8 cellular contexts compared by ENCODE assay signal in genomic region chr1:155192346-155193274, GRCh38. TPM values are rescaled to one million over a fixed set of nuclear protein-coding genes. Genes with fewer than 3 reads are reported as not detected.
DNase-seq lines count a peak whose midpoint lies in the region; ATAC-seq and TF ChIP-seq lines count a peak whose summit lies in the region.

No MANE protein-coding gene starts in this region.

- intact Hi-C loops in tibial artery (cut with DNase I; ENCODE audit: low total_unique reads): no loop called here

- peaks cover 22% of the 10 kb centered on the region for H3K4me1 ChIP-seq in mesodermal cell (ENCODE audit: control insufficient read depth, insufficient read depth, low read length, poor library complexity, severe bottlenecking)
- H3K4me1 ChIP-seq in tibial artery: peaks cover 0 to 38% (median 28%) of the 10 kb centered on the region in 4 donors

- DNase-seq in activated CD4-positive, CD25-positive, alpha-beta regulatory T cell treated with anti-CD3 and anti-CD28 coated beads, Interleukin-2, amount 50 U/mL, for 72 hours: peak; percentile 48
- DNase-seq in OCI-M1 (lab: John Stamatoyannopoulos, UW) (peak; percentile 96), choroid plexus epithelial cell (ENCODE audit: low read depth) (no peak), tibial artery (no peak)

- no peak for ATAC-seq in activated CD4-positive, CD25-positive, alpha-beta regulatory T cell treated with anti-CD3 and anti-CD28 coated beads, Interleukin-2, amount 50 U/mL, for 24 hours
- ATAC-seq in HG03521 (IDR thresholded peaks at IDR 0.05; ENCODE audit: unreplicated experiment) (no peak), GM18907 (IDR thresholded peaks at IDR 0.05; ENCODE audit: unreplicated experiment) (no peak)

- WGBS in mesodermal cell (ENCODE audit: insufficient coverage in 2 of 2), 2 experiments: 43 to 100% methylated on average over 1 to 3 of the region's 20 CpGs

- H3K36me3 ChIP-seq in mesodermal cell (ENCODE audit: control insufficient read depth, insufficient read depth, low read length) (peaks cover 15% of the 10 kb centered on the region), tibial artery (peaks cover 0 to 11% (median 4%) of the 10 kb centered on the region in 3 donors)

- no peak for TF ChIP-seq CTCF in choroid plexus epithelial cell (conservative IDR thresholded peaks at IDR 0.05; ENCODE audit: low read depth, low read length)
- no peak for TF ChIP-seq CTCF in tibial artery (IDR thresholded peaks at IDR 0.05)

- H3K4me3 ChIP-seq in choroid plexus epithelial cell (ENCODE audit: low read depth, low read length) (peak overlapping the region; percentile 70), mesodermal cell (ENCODE audit: extremely low read depth, insufficient read depth, low read length, poor library complexity, severe bottlenecking) (peak overlapping the region; percentile 51), tibial artery (peak overlapping the region; percentile 54 to 77)

- H3K27ac ChIP-seq in mesodermal cell (ENCODE audit: low read depth, low read length, severe bottlenecking) (peak overlapping the region; percentile 95), tibial artery (peak overlapping the region; percentile 82 to 83)

- H3K27me3 ChIP-seq in tibial artery: no peaks in the 10 kb centered on the region

- no peaks in the 10 kb centered on the region for H3K9me3 ChIP-seq in mesodermal cell (ENCODE audit: control insufficient read depth, low read length)
- H3K9me3 ChIP-seq in tibial artery: no peaks in the 10 kb centered on the region

RNA-seq across cellular contexts. Expression of gene THBS3, which starts 15.1 kb away (rescaled TPM):
- polyA plus RNA-seq in mesodermal cell (2013, experiment 1 of 2): 67.3 TPM
- 66.0 TPM for polyA plus RNA-seq in mesodermal cell (2013, experiment 2 of 2)

RNA-seq across cellular contexts. Expression of gene MTX1, which starts 15.9 kb away (rescaled TPM):
- polyA plus RNA-seq in mesodermal cell (2013, experiment 1 of 2): 56.6 TPM
- 41.7 TPM for polyA plus RNA-seq in mesodermal cell (2013, experiment 2 of 2)

RNA-seq across cellular contexts. Expression of gene TRIM46, which starts 19.0 kb away (rescaled TPM):
- polyA plus RNA-seq in mesodermal cell (2013, experiment 1 of 2): 9.1 TPM
- polyA plus RNA-seq in mesodermal cell (2013, experiment 2 of 2): 6.5 TPM

RNA-seq across cellular contexts. Expression of gene KRTCAP2, which starts 19.5 kb away (rescaled TPM):
- polyA plus RNA-seq in mesodermal cell (2013, experiment 1 of 2): 226 TPM
- polyA plus RNA-seq in mesodermal cell (2013, experiment 2 of 2): 191 TPM

RNA-seq across cellular contexts. Expression of gene DPM3, which starts 52.3 kb away (rescaled TPM):
- 83.5 TPM for polyA plus RNA-seq in mesodermal cell (2013, experiment 1 of 2)
- 71.8 TPM for polyA plus RNA-seq in mesodermal cell (2013, experiment 2 of 2)

Comparison
In these comparisons a context has a peak if more than half of its experiments do, and no peak if none do; other contexts are left out.
1. DNase-seq: peak in activated CD4-positive, CD25-positive, alpha-beta regulatory T cell treated with anti-CD3 and anti-CD28 coated beads, Interleukin-2, amount 50 U/mL, for 72 hours (single experiment) and OCI-M1 (single experiment); none in choroid plexus epithelial cell (single experiment) and tibial artery (0 of 2).
2. Peak in every context shown above with its lines, with median percentiles within 50 percentile points of each other: H3K4me3 ChIP-seq.